ENCODE assay signal across 28 cellular contexts in genomic region chr5:143862260-143862659, GRCh38. TPM values are rescaled to one million over a fixed set of nuclear protein-coding genes. Genes with fewer than 3 reads are reported as not detected.
"Had no signal": no experiment of that assay in that cellular context is flagged by ENCODE, and none has a peak within 500 bp of the region (broad histone marks: within the 10 kb centered on the region; RNA-seq: fewer than 3 reads in every experiment).

No MANE protein-coding gene starts in this region.

- H3K4me3 ChIP-seq: cardiac muscle cell, colonic mucosa, MG63, Peyer's patch had no signal

- H3K27ac ChIP-seq: brain microvascular endothelial cell, cardiac muscle cell, colonic mucosa, Peyer's patch, RWPE1, WERI-Rb-1 had no signal

- H3K4me1 ChIP-seq: colonic mucosa, Peyer's patch had no signal

- H3K9me3 ChIP-seq: colonic mucosa, Peyer's patch had no signal

- DNase-seq: activated CD4-positive, alpha-beta T cell treated with anti-CD3 and anti-CD28 coated beads for 4 hours; activated CD8-positive, alpha-beta memory T cell treated with anti-CD3 and anti-CD28 coated beads, Interleukin-2, amount 50 U/mL, for 4 hours; activated CD8-positive, alpha-beta T cell treated with anti-CD3 and anti-CD28 coated beads for 36 hours; activated gamma-delta T cell treated with Interleukin-2 at 50 U/mL for 16 hours; activated naive CD4-positive, alpha-beta T cell treated with anti-CD3 and anti-CD28 coated beads, Interleukin-2, amount 10 ng/mL, durations not matched to agents 7 days and 5 days; activated naive CD8-positive, alpha-beta T cell treated with anti-CD3 and anti-CD28 coated beads for 36 hours; activated T-cell treated with anti-CD3 and anti-CD28 coated beads, Interleukin-2, amount 50 U/mL, for 72 hours; brain microvascular endothelial cell; colonic mucosa; KG1; NCI-H1092; NCI-H1436; NCI-H1694 treated with DMSO at 0.1 percent for 48 hours; NCI-H2029 treated with DMSO at 0.1 percent for 48 hours; NCI-H345; NCI-H510A; NCI-H69; NK-92 treated with Interleukin-12 subunit alpha and Interleukin-12 subunit beta, amount 100 ng/mL, for 24 hours; Peyer's patch; Right ventricle myocardium superior; T-helper 1 cell; WERI-Rb-1 had no signal

- H3K36me3 ChIP-seq: brain microvascular endothelial cell, cardiac muscle cell, colonic mucosa, MG63, Peyer's patch, WERI-Rb-1 had no signal

- H3K27me3 ChIP-seq: brain microvascular endothelial cell, cardiac muscle cell, colonic mucosa, MG63, Peyer's patch had no signal

RNA-seq across cellular contexts. Expression of gene HMHB1, which starts 50.3 kb away (rescaled TPM):
- total RNA-seq: activated CD8-positive, alpha-beta T cell treated with anti-CD3 and anti-CD28 coated beads for 36 hours; activated naive CD8-positive, alpha-beta T cell treated with anti-CD3 and anti-CD28 coated beads for 36 hours; activated T-cell treated with anti-CD3 and anti-CD28 coated beads, Interleukin-2, amount 50 U/mL, for 72 hours; activated T-helper 2 cell treated with anti-CD3 and anti-CD28 coated beads, Interferon-gamma antibody, Interleukin-2, Interleukin-4, amounts not matched to agents 10 μg/mL and 5 μg/mL and 100 μg/mL, durations not matched to agents 14 hours and 24 hours and 36 hours; cardiac muscle cell; colonic mucosa; Peyer's patch; Right ventricle myocardium superior; SK-MEL-5; T-helper 2 cell treated with Interferon-gamma antibody and Interleukin-4, amounts not matched to agents 100 ng/mL and 5 ng/mL, for 36 hours had no signal
